In genomic region chr19:51407631-51408131, GRCh38 we compare ENCODE assay signal across 8 cellular contexts. TPM values are rescaled to one million over a fixed set of nuclear protein-coding genes. Genes with fewer than 3 reads are reported as not detected.
DNase-seq lines count a peak whose midpoint lies in the region; ATAC-seq, FAIRE-seq and TF ChIP-seq lines count a peak whose summit lies in the region.

No MANE protein-coding gene starts in this region.

- no TSS peak for BruUV-seq in K562 (replicated peaks; lab: Mats Ljungman, UMichigan)

- H3K79me2 ChIP-seq in K562 (ENCODE audit: control insufficient read depth, insufficient read depth, low read length), result no peaks in the 10 kb centered on the region

- H3K27ac ChIP-seq in K562 (ENCODE audit: extremely low read depth, low read depth, low read length), result no peak overlapping the region

- TF ChIP-seq CTCF in K562 (IDR thresholded peaks at IDR 0.05 in 2 of 3, conservative IDR thresholded peaks at IDR 0.05 in 1 of 3; ENCODE audit: insufficient read depth in 2 of 3, low read depth in 1 of 3, low read length in 3 of 3), result peak; percentile 88 to 91 (median 89)

- H3K36me3 ChIP-seq in K562 (ENCODE audit: control insufficient read depth, insufficient read depth, low read length), result peaks cover 4% of the 10 kb centered on the region

- peak overlapping the region in 1 of 2 experiments; percentile 19; a peak in 1 of 4 replicates for H3K9ac ChIP-seq in K562 (ENCODE audit: insufficient read depth in 1 of 2, low read depth in 2 of 2, low read length in 2 of 2)

- no peak overlapping the region for H3K4me3 ChIP-seq in K562

- H2AFZ ChIP-seq in K562 (ENCODE audit: low read depth, low read length), result no peak overlapping the region; the same call in 1 of the 2 replicates

- intact Hi-C loops in K562 (cut with micrococcal nuclease), result loop anchor here (1.0 kb wide), 1 partner anchor 68 kb away; no protein-coding TSS in a partner anchor
- intact Hi-C loops in activated T-helper 2 cell treated with anti-CD3 and anti-CD28 coated beads, Interferon-gamma antibody, Interleukin-2, Interleukin-4, amounts not matched to agents 10 μg/mL and 5 μg/mL and 100 μg/mL, durations not matched to agents 14 hours and 24 hours and 36 hours (cut with micrococcal nuclease), result loop anchor here (2.0 kb wide), 1 partner anchor 69 kb away; no protein-coding TSS in a partner anchor

- DNase-seq in activated CD4-positive, alpha-beta T cell treated with anti-CD3 and anti-CD28 coated beads for 48 hours, result peak; percentile 53
- DNase-seq in activated CD4-positive, alpha-beta T cell treated with anti-CD3 and anti-CD28 coated beads, Interleukin-2, amount 50 U/mL, for 4 hours, result no peak
- peak; percentile 80 for DNase-seq in NOMO-1 treated with dmso at 0.1 percent for 144 hours (lab: John Stamatoyannopoulos, UW; ENCODE audit: unreplicated experiment)
- peak; percentile 77 to 84 (median 79) for DNase-seq in K562 (ENCODE audit: extremely low read depth in 1 of 4, low spot score in 3 of 4)
- peak; percentile 21 to 61 for DNase-seq in lung microvascular endothelial cell (ENCODE audit: low read depth in 2 of 2)
- no peak for DNase-seq in NCI-H187 (lab: John Stamatoyannopoulos, UW)
- DNase-seq in activated T-helper 2 cell treated with anti-CD3 and anti-CD28 coated beads, Interferon-gamma antibody, Interleukin-2, Interleukin-4, amounts not matched to agents 10 μg/mL and 5 μg/mL and 100 μg/mL, durations not matched to agents 14 hours and 24 hours and 36 hours (ENCODE audit: low spot score), result no peak

- POLR2A ChIA-PET in K562 (lab: Yijun Ruan, JAX), result interaction anchor here (0.6 to 2.3 kb wide), 9 partner anchors 10 to 253 kb away, joined by 3 to 14 read pairs (median 4); partner anchors contain the start of genes C19orf84, SIGLEC10 and VSIG10L

- peak; percentile 65 to 91 for TF ChIP-seq RAD21 in K562 (CRISPR knock-in tag; conservative IDR thresholded peaks at IDR 0.05 in 1 of 2, IDR thresholded peaks at IDR 0.05 in 1 of 2)

- peaks cover 10% of the 10 kb centered on the region for H3K4me1 Mint-ChIP-seq in activated T-helper 2 cell treated with anti-CD3 and anti-CD28 coated beads, Interferon-gamma antibody, Interleukin-2, Interleukin-4, amounts not matched to agents 10 μg/mL and 5 μg/mL and 100 μg/mL, durations not matched to agents 14 hours and 24 hours and 36 hours (ENCODE audit: low read depth)

- H4K20me1 ChIP-seq in K562 (replicated peaks; ENCODE audit: control insufficient read depth, insufficient read depth, low read length), result no peaks in the 10 kb centered on the region

- no peaks in the 10 kb centered on the region for H3K27me3 ChIP-seq in K562 (ENCODE audit: control insufficient read depth in 2 of 2, insufficient read depth in 2 of 2, low read length in 2 of 2)

- peaks cover 7 to 13% of the 10 kb centered on the region in 2 experiments; a peak in 4 of 5 replicates for H3K4me1 ChIP-seq in K562 (replicated peaks in 1 of 2; ENCODE audit: control insufficient read depth in 2 of 2, insufficient read depth in 2 of 2, low read length in 2 of 2)

- 7% methylated on average over 6 of the region's 6 CpGs for WGBS in K562 (ENCODE audit: insufficient coverage, low coverage, missing lambda C conversion rate)

- H3K36me3 Mint-ChIP-seq in activated T-helper 2 cell treated with anti-CD3 and anti-CD28 coated beads, Interferon-gamma antibody, Interleukin-2, Interleukin-4, amounts not matched to agents 10 μg/mL and 5 μg/mL and 100 μg/mL, durations not matched to agents 14 hours and 24 hours and 36 hours (ENCODE audit: low read depth), result peaks cover 23% of the 10 kb centered on the region

- H3K9me3 ChIP-seq in K562 (replicated peaks; ENCODE audit: control insufficient read depth, insufficient read depth, low read depth, low read length), result peaks cover 3% of the 10 kb centered on the region; the same call in 1 of the 2 replicates

- FAIRE-seq in K562 (lab: Jason Lieb, UNC), result peak; percentile 90

- peaks cover 11% of the 10 kb centered on the region for H3K9me3 Mint-ChIP-seq in activated T-helper 2 cell treated with anti-CD3 and anti-CD28 coated beads, Interferon-gamma antibody, Interleukin-2, Interleukin-4, amounts not matched to agents 10 μg/mL and 5 μg/mL and 100 μg/mL, durations not matched to agents 14 hours and 24 hours and 36 hours

- no peaks in the 10 kb centered on the region for H3K27me3 Mint-ChIP-seq in activated T-helper 2 cell treated with anti-CD3 and anti-CD28 coated beads, Interferon-gamma antibody, Interleukin-2, Interleukin-4, amounts not matched to agents 10 μg/mL and 5 μg/mL and 100 μg/mL, durations not matched to agents 14 hours and 24 hours and 36 hours (ENCODE audit: low read depth)

- in situ Hi-C loops in K562 (cut with MboI), result no loop called here

- no peaks in the 10 kb centered on the region for H3K9me1 ChIP-seq in K562 (ENCODE audit: control insufficient read depth, insufficient read depth, low read length)

- no peak overlapping the region for H3K27ac Mint-ChIP-seq in activated T-helper 2 cell treated with anti-CD3 and anti-CD28 coated beads, Interferon-gamma antibody, Interleukin-2, Interleukin-4, amounts not matched to agents 10 μg/mL and 5 μg/mL and 100 μg/mL, durations not matched to agents 14 hours and 24 hours and 36 hours

- no peak overlapping the region for H3K4me2 ChIP-seq in K562 (ENCODE audit: insufficient read depth, low read length)

- TF ChIP-seq EP300 in K562 (IDR thresholded peaks at IDR 0.05; ENCODE audit: low read length), result no peak

- no peak for TF ChIP-seq POLR2A in K562 (conservative IDR thresholded peaks at IDR 0.05)

- no peak overlapping the region for H3K4me3 Mint-ChIP-seq in activated T-helper 2 cell treated with anti-CD3 and anti-CD28 coated beads, Interferon-gamma antibody, Interleukin-2, Interleukin-4, amounts not matched to agents 10 μg/mL and 5 μg/mL and 100 μg/mL, durations not matched to agents 14 hours and 24 hours and 36 hours (ENCODE audit: low read depth)

- ATAC-seq in K562 (peak; percentile 98), HG02763 (IDR thresholded peaks at IDR 0.05; ENCODE audit: unreplicated experiment) (no peak)

- CTCF ChIA-PET in K562 (lab: Yijun Ruan, JAX; ENCODE audit: low intra/inter-chr PET ratio), result interaction anchor here (0.6 to 1.8 kb wide), 6 partner anchors 12 to 253 kb away, joined by 3 to 10 read pairs (median 5); no protein-coding TSS in a partner anchor

RNA-seq across cellular contexts. Expression of gene SIGLEC10, which starts 9.8 kb away (rescaled TPM):
- 0.35 TPM in 1 of 2 replicates, not detected in the other for total RNA-seq in K562 (2011; cell fraction: chromatin; rRNA removed; ENCODE audit: low replicate concordance)
- 0.17 TPM in 1 of 2 replicates, not detected in the other for total RNA-seq in K562 (2011; cell fraction: nucleolus; rRNA removed)
- not detected in 2 replicates for total RNA-seq in K562 (2011; cell fraction: nucleoplasm; rRNA removed)
- total RNA-seq in K562 (2014; rRNA removed), result 0.57 and 1.1 TPM in 2 replicates
- total RNA-seq in K562 (2014; rRNA removed; fragmentation: Illumina TruSeq; extraction: Trizol), result 0.26 and 0.33 TPM in 2 replicates
- 1.8 and 2.2 TPM in 2 replicates for total RNA-seq in K562 (2015; rRNA removed; fragmentation: Illumina TruSeq; extraction: Trizol)
- total RNA-seq in K562 (2021), result 0.58 and 0.95 TPM in 2 replicates
- 0.39 and 1.2 TPM in 2 replicates for polyA plus RNA-seq in K562 (2011; rRNA removed)
- polyA plus RNA-seq in K562 (2011; cell fraction: cytosol; rRNA removed), result 0.66 and 1.7 TPM in 2 replicates
- 0.97 and 2.9 TPM in 2 replicates for polyA plus RNA-seq in K562 (2011; cell fraction: nucleus; rRNA removed)
- polyA plus RNA-seq in K562 (2012), result 1.9 and 2.9 TPM in 2 replicates
- polyA plus RNA-seq in K562 (2014; fragmentation: Illumina TruSeq; extraction: Trizol), result 0.78 and 0.82 TPM in 2 replicates
- under 1 TPM; 0.10 TPM for polyA plus RNA-seq in K562 (2014; fragmentation: Nextera tagmentation; extraction: Ambion mirVana)
- 0.97 and 1.3 TPM in 2 replicates for polyA plus RNA-seq in K562 (2014; rRNA removed)
- polyA minus RNA-seq in K562 (2011; rRNA and poly(A)+ RNA removed), result 0.46 and 0.54 TPM in 2 replicates
- polyA minus RNA-seq in K562 (2011; cell fraction: cytosol; rRNA and poly(A)+ RNA removed), result 0.48 and 0.73 TPM in 2 replicates
- polyA minus RNA-seq in K562 (2011; cell fraction: nucleus; rRNA and poly(A)+ RNA removed), result 1.9 TPM in 1 of 2 replicates, not detected in the other
- not detected in 2 replicates for total RNA-seq in lung microvascular endothelial cell
- total RNA-seq in activated T-helper 2 cell treated with anti-CD3 and anti-CD28 coated beads, Interferon-gamma antibody, Interleukin-2, Interleukin-4, amounts not matched to agents 10 μg/mL and 5 μg/mL and 100 μg/mL, durations not matched to agents 14 hours and 24 hours and 36 hours, result 4.0 and 6.6 TPM in 2 replicates

RNA-seq across cellular contexts. Expression of gene C19orf84, which starts 17.3 kb away (rescaled TPM):
- total RNA-seq in K562 (2011; cell fraction: chromatin; rRNA removed; ENCODE audit: low replicate concordance), result 0.53 TPM in 1 of 2 replicates, not detected in the other
- total RNA-seq in K562 (2011; cell fraction: nucleolus; rRNA removed), result 0.26 and 0.67 TPM in 2 replicates
- 0.29 and 1.4 TPM in 2 replicates for total RNA-seq in K562 (2011; cell fraction: nucleoplasm; rRNA removed)
- total RNA-seq in K562 (2014; rRNA removed) (1.7 and 2.0 TPM in 2 replicates), K562 (2014; rRNA removed; fragmentation: Illumina TruSeq; extraction: Trizol) (0.48 and 0.69 TPM in 2 replicates), K562 (2015; rRNA removed; fragmentation: Illumina TruSeq; extraction: Trizol) (0.57 and 0.98 TPM in 2 replicates), K562 (2021) (2.9 and 3.1 TPM in 2 replicates), lung microvascular endothelial cell (not detected in 2 replicates)
- polyA plus RNA-seq in K562 (2011; rRNA removed) (0.35 and 0.38 TPM in 2 replicates), K562 (2014; fragmentation: Illumina TruSeq; extraction: Trizol) (3.8 and 5.0 TPM in 2 replicates), K562 (2014; fragmentation: Nextera tagmentation; extraction: Ambion mirVana) (under 1 TPM; 0.63 to 0.66 TPM), K562 (2014; rRNA removed) (0.20 and 0.91 TPM in 2 replicates)
- polyA plus RNA-seq in K562 (2011; cell fraction: cytosol; rRNA removed), result 0.49 and 0.62 TPM in 2 replicates
- polyA plus RNA-seq in K562 (2011; cell fraction: nucleus; rRNA removed), result 0.41 and 0.44 TPM in 2 replicates
- polyA plus RNA-seq in K562 (2012), result 3.1 and 3.6 TPM in 2 replicates
- 0.81 and 1.4 TPM in 2 replicates for polyA minus RNA-seq in K562 (2011; rRNA and poly(A)+ RNA removed)
- 2.7 and 2.8 TPM in 2 replicates for polyA minus RNA-seq in K562 (2011; cell fraction: cytosol; rRNA and poly(A)+ RNA removed)
- polyA minus RNA-seq in K562 (2011; cell fraction: nucleus; rRNA and poly(A)+ RNA removed), result 0.13 and 0.33 TPM in 2 replicates
- 0.14 and 0.27 TPM in 2 replicates for total RNA-seq in activated T-helper 2 cell treated with anti-CD3 and anti-CD28 coated beads, Interferon-gamma antibody, Interleukin-2, Interleukin-4, amounts not matched to agents 10 μg/mL and 5 μg/mL and 100 μg/mL, durations not matched to agents 14 hours and 24 hours and 36 hours

RNA-seq across cellular contexts. Expression of gene LIM2, which starts 19.9 kb away (rescaled TPM):
- not detected in 2 replicates for total RNA-seq in K562 (2011; cell fraction: chromatin; rRNA removed; ENCODE audit: low replicate concordance)
- not detected in 2 replicates for total RNA-seq in K562 (2011; cell fraction: nucleolus; rRNA removed)
- total RNA-seq in K562 (2011; cell fraction: nucleoplasm; rRNA removed), result not detected in 2 replicates
- total RNA-seq in K562 (2014; rRNA removed) (0.29 and 0.45 TPM in 2 replicates), K562 (2014; rRNA removed; fragmentation: Illumina TruSeq; extraction: Trizol) (0.18 TPM in 1 of 2 replicates, not detected in the other), K562 (2015; rRNA removed; fragmentation: Illumina TruSeq; extraction: Trizol) (not detected in 2 replicates), K562 (2021) (not detected in 2 replicates), lung microvascular endothelial cell (not detected in 2 replicates)
- polyA plus RNA-seq in K562 (2011; rRNA removed) (not detected in 2 replicates), K562 (2014; fragmentation: Illumina TruSeq; extraction: Trizol) (not detected in 2 replicates), K562 (2014; fragmentation: Nextera tagmentation; extraction: Ambion mirVana) (under 1 TPM; 0.07 to 0.18 TPM), K562 (2014; rRNA removed) (0.27 and 0.28 TPM in 2 replicates)
- polyA plus RNA-seq in K562 (2011; cell fraction: cytosol; rRNA removed), result 0.09 TPM in 1 of 2 replicates, not detected in the other
- 0.18 TPM in 1 of 2 replicates, not detected in the other for polyA plus RNA-seq in K562 (2011; cell fraction: nucleus; rRNA removed)
- not detected in 2 replicates for polyA plus RNA-seq in K562 (2012)
- not detected in 2 replicates for polyA minus RNA-seq in K562 (2011; rRNA and poly(A)+ RNA removed)
- not detected in 2 replicates for polyA minus RNA-seq in K562 (2011; cell fraction: cytosol; rRNA and poly(A)+ RNA removed)
- not detected in 2 replicates for polyA minus RNA-seq in K562 (2011; cell fraction: nucleus; rRNA and poly(A)+ RNA removed)
- not detected in 2 replicates for total RNA-seq in activated T-helper 2 cell treated with anti-CD3 and anti-CD28 coated beads, Interferon-gamma antibody, Interleukin-2, Interleukin-4, amounts not matched to agents 10 μg/mL and 5 μg/mL and 100 μg/mL, durations not matched to agents 14 hours and 24 hours and 36 hours

RNA-seq across cellular contexts. Expression of gene NKG7, which starts 35.2 kb away (rescaled TPM):
- not detected in 2 replicates for total RNA-seq in K562 (2011; cell fraction: chromatin; rRNA removed; ENCODE audit: low replicate concordance)
- 1.5 TPM in 1 of 2 replicates, not detected in the other for total RNA-seq in K562 (2011; cell fraction: nucleolus; rRNA removed)
- total RNA-seq in K562 (2011; cell fraction: nucleoplasm; rRNA removed), result 0.81 TPM in 1 of 2 replicates, not detected in the other
- total RNA-seq in K562 (2014; rRNA removed) (not detected in 2 replicates), K562 (2014; rRNA removed; fragmentation: Illumina TruSeq; extraction: Trizol) (not detected in 2 replicates), K562 (2015; rRNA removed; fragmentation: Illumina TruSeq; extraction: Trizol) (0.34 and 0.62 TPM in 2 replicates), K562 (2021) (0.47 and 0.51 TPM in 2 replicates), lung microvascular endothelial cell (not detected in 2 replicates)
- polyA plus RNA-seq in K562 (2011; rRNA removed) (0.33 and 0.46 TPM in 2 replicates), K562 (2014; fragmentation: Illumina TruSeq; extraction: Trizol) (0.30 and 0.57 TPM in 2 replicates), K562 (2014; fragmentation: Nextera tagmentation; extraction: Ambion mirVana) (under 1 TPM; 0.67 to 0.70 TPM), K562 (2014; rRNA removed) (0.44 and 1.5 TPM in 2 replicates)
- polyA plus RNA-seq in K562 (2011; cell fraction: cytosol; rRNA removed), result 0.59 and 1.3 TPM in 2 replicates
- 0.39 and 0.64 TPM in 2 replicates for polyA plus RNA-seq in K562 (2011; cell fraction: nucleus; rRNA removed)
- polyA plus RNA-seq in K562 (2012), result 1.7 and 1.8 TPM in 2 replicates
- polyA minus RNA-seq in K562 (2011; rRNA and poly(A)+ RNA removed), result 0.25 TPM in 1 of 2 replicates, not detected in the other
- polyA minus RNA-seq in K562 (2011; cell fraction: cytosol; rRNA and poly(A)+ RNA removed), result not detected in 2 replicates
- not detected in 2 replicates for polyA minus RNA-seq in K562 (2011; cell fraction: nucleus; rRNA and poly(A)+ RNA removed)
- 332 and 342 TPM in 2 replicates for total RNA-seq in activated T-helper 2 cell treated with anti-CD3 and anti-CD28 coated beads, Interferon-gamma antibody, Interleukin-2, Interleukin-4, amounts not matched to agents 10 μg/mL and 5 μg/mL and 100 μg/mL, durations not matched to agents 14 hours and 24 hours and 36 hours

RNA-seq across cellular contexts. Expression of gene CLDND2, which starts 38.9 kb away (rescaled TPM):
- total RNA-seq in K562 (2011; cell fraction: chromatin; rRNA removed; ENCODE audit: low replicate concordance), result not detected in 2 replicates
- total RNA-seq in K562 (2011; cell fraction: nucleolus; rRNA removed), result not detected in 2 replicates
- total RNA-seq in K562 (2011; cell fraction: nucleoplasm; rRNA removed), result not detected in 2 replicates
- total RNA-seq in K562 (2014; rRNA removed) (not detected in 2 replicates), K562 (2014; rRNA removed; fragmentation: Illumina TruSeq; extraction: Trizol) (0.51 and 0.62 TPM in 2 replicates), K562 (2015; rRNA removed; fragmentation: Illumina TruSeq; extraction: Trizol) (0.98 and 1.6 TPM in 2 replicates), K562 (2021) (2.2 and 4.0 TPM in 2 replicates), lung microvascular endothelial cell (not detected in 2 replicates)
- polyA plus RNA-seq in K562 (2011; rRNA removed) (0.45 and 0.76 TPM in 2 replicates), K562 (2014; fragmentation: Illumina TruSeq; extraction: Trizol) (not detected in 2 replicates), K562 (2014; fragmentation: Nextera tagmentation; extraction: Ambion mirVana) (1 to 10 TPM in 1 of 2 experiments, under 1 TPM in 1; 0.84 to 2.0 TPM), K562 (2014; rRNA removed) (not detected in 2 replicates)
- polyA plus RNA-seq in K562 (2011; cell fraction: cytosol; rRNA removed), result 0.70 TPM in 1 of 2 replicates, not detected in the other
- 2.1 and 2.8 TPM in 2 replicates for polyA plus RNA-seq in K562 (2011; cell fraction: nucleus; rRNA removed)
- polyA plus RNA-seq in K562 (2012), result 2.6 and 2.7 TPM in 2 replicates
- not detected in 2 replicates for polyA minus RNA-seq in K562 (2011; rRNA and poly(A)+ RNA removed)
- not detected in 2 replicates for polyA minus RNA-seq in K562 (2011; cell fraction: cytosol; rRNA and poly(A)+ RNA removed)
- not detected in 2 replicates for polyA minus RNA-seq in K562 (2011; cell fraction: nucleus; rRNA and poly(A)+ RNA removed)
- total RNA-seq in activated T-helper 2 cell treated with anti-CD3 and anti-CD28 coated beads, Interferon-gamma antibody, Interleukin-2, Interleukin-4, amounts not matched to agents 10 μg/mL and 5 μg/mL and 100 μg/mL, durations not matched to agents 14 hours and 24 hours and 36 hours, result 13.8 and 14.9 TPM in 2 replicates

Comparison
In these comparisons a context has a peak if more than half of its experiments do, and no peak if none do; other contexts are left out.
1. DNase-seq: peak in activated CD4-positive, alpha-beta T cell treated with anti-CD3 and anti-CD28 coated beads for 48 hours (single experiment), NOMO-1 treated with dmso at 0.1 percent for 144 hours (single experiment), K562 (4 of 4) and lung microvascular endothelial cell (2 of 2); none in activated CD4-positive, alpha-beta T cell treated with anti-CD3 and anti-CD28 coated beads, Interleukin-2, amount 50 U/mL, for 4 hours (0 of 2), NCI-H187 (0 of 2) and activated T-helper 2 cell treated with anti-CD3 and anti-CD28 coated beads, Interferon-gamma antibody, Interleukin-2, Interleukin-4, amounts not matched to agents 10 μg/mL and 5 μg/mL and 100 μg/mL, durations not matched to agents 14 hours and 24 hours and 36 hours (single experiment).